ENCODE assay signal across 10 cellular contexts in genomic region chr4:138348055-138348454, GRCh38.
A peak's percentile ranks its signal among the peaks of the same experiment; 100 is the strongest.
DNase-seq lines count a peak whose midpoint lies in the region; ATAC-seq and TF ChIP-seq lines count a peak whose summit lies in the region.
"Had no signal": no experiment of that assay in that cellular context is flagged by ENCODE, and none has a peak within 500 bp of the region (broad histone marks: within the 10 kb centered on the region; RNA-seq: fewer than 3 reads in every experiment).

No MANE protein-coding gene starts in this region.

- intact Hi-C loops in testis (cut with DNase I; ENCODE audit: low total_unique reads): no loop called here
- intact Hi-C loops in cardiac septum (cut with DNase I): no loop called here

- no peak overlapping the region for H3K4me3 ChIP-seq in testis

- H3K36me3 Mint-ChIP-seq in chondrocyte (ENCODE audit: low read depth): peaks cover 1% of the 10 kb centered on the region
- H3K36me3 Mint-ChIP-seq: naive thymus-derived CD8-positive, alpha-beta T cell had no signal

- no peaks in the 10 kb centered on the region for H3K27me3 Mint-ChIP-seq in chondrocyte (ENCODE audit: low read depth)

- 62 to 85% methylated on average over 3 of the region's 3 CpGs for WGBS in testis, 2 donors

- ATAC-seq in GM19452 (IDR thresholded peaks at IDR 0.05; ENCODE audit: unreplicated experiment) (peak; percentile 64), HG02938 (IDR thresholded peaks at IDR 0.05; ENCODE audit: unreplicated experiment) (peak; percentile 67)

- H3K27ac ChIP-seq in testis: no peak overlapping the region

- no peak for TF ChIP-seq CTCF in testis (IDR thresholded peaks at IDR 0.05)
- no peak for TF ChIP-seq CTCF in chondrocyte (IDR thresholded peaks at IDR 0.05)

- no peaks in the 10 kb centered on the region for H3K27me3 ChIP-seq in testis

- no peaks in the 10 kb centered on the region for H3K36me3 ChIP-seq in testis (ENCODE audit: low read depth, missing control alignments)

- H3K27ac Mint-ChIP-seq in chondrocyte (ENCODE audit: unreplicated experiment): no peak overlapping the region
- H3K27ac Mint-ChIP-seq: naive thymus-derived CD8-positive, alpha-beta T cell had no signal

- no peak for TF ChIP-seq POLR2A in testis (IDR thresholded peaks at IDR 0.05)

- no peaks in the 10 kb centered on the region for H3K9me3 ChIP-seq in testis

- no peaks in the 10 kb centered on the region for H3K4me1 ChIP-seq in testis

- peaks cover 14% of the 10 kb centered on the region for H3K9me3 Mint-ChIP-seq in chondrocyte (ENCODE audit: low read depth)

- H3K4me1 Mint-ChIP-seq in chondrocyte (ENCODE audit: low read depth): no peaks in the 10 kb centered on the region

- H3K4me3 Mint-ChIP-seq in chondrocyte (ENCODE audit: unreplicated experiment): no peak overlapping the region
- H3K4me3 Mint-ChIP-seq: naive thymus-derived CD8-positive, alpha-beta T cell had no signal

- DNase-seq in NCI-H69 (lab: John Stamatoyannopoulos, UW) (peak; percentile 8), kidney tubule cell (ENCODE audit: low spot score) (peak; percentile 77), testis (no peak), chondrocyte (ENCODE audit: low spot score) (no peak), cardiac septum (ENCODE audit: low spot score) (no peak)
- DNase-seq: activated CD8-positive, alpha-beta memory T cell treated with anti-CD3 and anti-CD28 coated beads, Interleukin-2, amount 50 U/mL, for 4 hours; stimulated activated CD4-positive, alpha-beta T cell treated with anti-CD3 and anti-CD28 coated beads, Interleukin-2, amount 100 ng/mL, for 24 hours had no signal

Comparison
In these comparisons a context has a peak if more than half of its experiments do, and no peak if none do; other contexts are left out.
1. DNase-seq: peak in NCI-H69 (single experiment) and kidney tubule cell (single experiment); none in testis (single experiment), chondrocyte (single experiment) and cardiac septum (single experiment).